12 cellular contexts compared by ENCODE assay signal in the genomic region with DNA sequence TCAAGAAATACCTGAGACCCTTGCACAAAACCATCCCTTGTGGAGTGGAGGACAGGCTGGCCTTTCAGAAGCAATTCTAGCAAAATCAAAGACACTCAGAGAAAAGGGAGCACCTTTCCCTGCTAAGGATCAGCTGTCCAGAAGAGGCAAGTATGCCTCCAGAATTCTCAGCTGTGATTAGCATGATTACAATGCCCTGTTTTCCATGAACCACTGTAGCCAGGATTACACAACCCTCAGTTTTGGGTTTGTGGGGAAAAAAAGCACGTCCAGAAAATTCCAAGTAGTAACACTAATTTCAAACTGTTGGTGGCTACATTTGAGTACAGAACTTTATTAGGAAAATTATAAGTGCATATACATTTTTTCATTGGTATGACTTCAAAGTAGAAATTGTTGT.
"Had no signal": no experiment of that assay in that cellular context is flagged by ENCODE, and none has a peak within 500 bp of the region (broad histone marks: within the 10 kb centered on the region; RNA-seq: fewer than 3 reads in every experiment).

No MANE protein-coding gene starts in this region.

- H3K4me3 Mint-ChIP-seq: activated naive CD8-positive, alpha-beta T cell; activated T-cell treated with anti-CD3 and anti-CD28 coated beads, Interleukin-2, amount 50 U/mL, for 24 hours; T-helper 17 cell had no signal

- H3K9me3 Mint-ChIP-seq: activated T-cell treated with anti-CD3 and anti-CD28 coated beads, Interleukin-2, amount 50 U/mL, for 24 hours had no signal

- H3K9me3 ChIP-seq: esophagus muscularis mucosa, gastrocnemius medialis, left ventricle myocardium inferior, upper lobe of right lung had no signal

- H3K27me3 ChIP-seq: gastrocnemius medialis, upper lobe of right lung had no signal

- H3K36me3 ChIP-seq: upper lobe of right lung had no signal

- H3K4me3 ChIP-seq: esophagus muscularis mucosa, gastrocnemius medialis, left ventricle myocardium inferior, upper lobe of right lung had no signal

- H3K27ac Mint-ChIP-seq: activated naive CD8-positive, alpha-beta T cell; activated T-cell treated with anti-CD3 and anti-CD28 coated beads, Interleukin-2, amount 50 U/mL, for 24 hours; T-helper 17 cell had no signal

- H3K27ac ChIP-seq: esophagus muscularis mucosa, gastrocnemius medialis, left ventricle myocardium inferior, upper lobe of right lung had no signal

- H3K4me1 ChIP-seq: esophagus muscularis mucosa, gastrocnemius medialis, left ventricle myocardium inferior, upper lobe of right lung had no signal

- H3K36me3 Mint-ChIP-seq: activated naive CD8-positive, alpha-beta T cell had no signal

- DNase-seq: activated effector memory CD4-positive, alpha-beta T cell treated with Interleukin-2 at 50 U/mL for 16 hours; activated T-cell treated with anti-CD3 and anti-CD28 coated beads, Interleukin-2, amount 50 U/mL, for 24 hours; aorta; gastrocnemius medialis; left ventricle myocardium inferior; stimulated activated CD4-positive, alpha-beta T cell treated with anti-CD3 and anti-CD28 coated beads, Interleukin-4, amount 100 ng/mL, for 1 hour; stimulated activated CD8-positive, alpha-beta memory T cell treated with anti-CD3 and anti-CD28 coated beads, Interleukin-4, amount 100 ng/mL, for 48 hours; stimulated activated naive CD8-positive, alpha-beta T cell treated with anti-CD3 and anti-CD28 coated beads, Interleukin-15, Interleukin-2, amounts not matched to agents 100 U/mL and 50 U/mL, for 24 hours; T-helper 17 cell; upper lobe of right lung had no signal

- ATAC-seq: gastrocnemius medialis; stimulated activated naive CD8-positive, alpha-beta T cell treated with anti-CD3 and anti-CD28 coated beads, Interleukin-15, Interleukin-2, amounts not matched to agents 100 U/mL and 50 U/mL, for 24 hours; T-helper 17 cell; upper lobe of right lung had no signal
